In genomic region chr22:20355939-20356636, GRCh38 we compare ENCODE assay signal across 7 cellular contexts. TPM values are rescaled to one million over a fixed set of nuclear protein-coding genes. Genes with fewer than 3 reads are reported as not detected.
A peak's percentile ranks its signal among the peaks of the same experiment; 100 is the strongest.
DNase-seq lines count a peak whose midpoint lies in the region; ATAC-seq, FAIRE-seq and TF ChIP-seq lines count a peak whose summit lies in the region.
"Not testable (repeated sequence)": the region's sequence is repeated elsewhere in the genome, so short reads cannot be mapped to it uniquely, and the experiment has no call there.

No MANE protein-coding gene starts in this region.

- not testable (repeated sequence) for H2AK5ac ChIP-seq in neuronal stem cell (ENCODE audit: low read depth, low read length)

- not testable (repeated sequence) for BruUV-seq in K562 (replicated peaks; lab: Mats Ljungman, UMichigan)

- peak; percentile 45 for DNase-seq in activated CD4-positive, alpha-beta T cell treated with anti-CD3 and anti-CD28 coated beads, Interleukin-2, amount 10 ng/mL, durations not matched to agents 24 days and 14 days
- peak in 1 of 4 experiments; percentile 0 for DNase-seq in K562 (ENCODE audit: extremely low read depth in 1 of 4, low spot score in 3 of 4)
- DNase-seq in endodermal cell: peak; percentile 9
- DNase-seq in kidney: peak; percentile 68
- not testable (repeated sequence) for DNase-seq in neuronal stem cell (ENCODE audit: low spot score)
- peak; percentile 32 for DNase-seq in ureter (ENCODE audit: low spot score)

- not testable (repeated sequence) for H3K27ac ChIP-seq in HEK293 (ENCODE audit: extremely low read depth, low read depth, low read length); K562 (ENCODE audit: extremely low read depth, low read depth, low read length); endodermal cell (ENCODE audit: low read depth, low read length); kidney (ENCODE audit: low read depth in 2 of 2, low read length in 2 of 2); neuronal stem cell (replicated peaks; ENCODE audit: low read length)

- H3K27me3 Mint-ChIP-seq in activated CD4-positive, alpha-beta T cell treated with anti-CD3 and anti-CD28 coated beads, Interleukin-2, amount 10 ng/mL, durations not matched to agents 24 days and 14 days; endodermal cell (ENCODE audit: insufficient read depth): not testable (repeated sequence)

- WGBS in K562 (ENCODE audit: insufficient coverage, low coverage, missing lambda C conversion rate): 85% methylated on average over 91 of the region's 98 CpGs
- 95 to 96% methylated on average over 62 to 79 of the region's 98 CpGs for WGBS in endodermal cell (ENCODE audit: insufficient coverage in 1 of 2, insufficient read length in 1 of 2), 2 experiments
- no CpG with 5 or more reads among the region's 98 CpGs for WGBS in neuronal stem cell (ENCODE audit: extremely low coverage in 2 of 2, insufficient read length in 2 of 2, insufficient replicate concordance in 1 of 2), 2 donors

- not testable (repeated sequence) for TF ChIP-seq POLR2A in K562 (conservative IDR thresholded peaks at IDR 0.05)

- intact Hi-C loops in activated CD4-positive, alpha-beta T cell treated with anti-CD3 and anti-CD28 coated beads, Interleukin-2, amount 10 ng/mL, durations not matched to agents 24 days and 14 days (cut with micrococcal nuclease); K562 (cut with micrococcal nuclease); kidney (cut with DNase I): not testable (repeated sequence)

- not testable (repeated sequence) for H3K4me3 ChIP-seq in HEK293 (ENCODE audit: low read depth, low read length); K562; endodermal cell (ENCODE audit: low read length); kidney (ENCODE audit: low read length in 2 of 2); neuronal stem cell (ENCODE audit: low read length in 2 of 2)

- not testable (repeated sequence) for ATAC-seq in K562

- in situ Hi-C loops in K562 (cut with MboI): not testable (repeated sequence)

- not testable (repeated sequence) for H3K23ac ChIP-seq in neuronal stem cell (ENCODE audit: low read depth, low read length, poor library complexity)

- H3K4me1 ChIP-seq in HEK293 (ENCODE audit: control insufficient read depth, insufficient read depth, low read length); endodermal cell (ENCODE audit: control insufficient read depth, insufficient read depth, low read length); kidney (ENCODE audit: control insufficient read depth in 1 of 2, insufficient read depth in 1 of 2, low read depth in 1 of 2, low read length in 2 of 2); neuronal stem cell (ENCODE audit: control insufficient read depth in 2 of 2, insufficient read depth in 1 of 2, low read depth in 1 of 2, low read length in 2 of 2): not testable (repeated sequence)
- peaks cover 0 to 15% of the 10 kb centered on the region in 2 experiments; a peak in 1 of 5 replicates for H3K4me1 ChIP-seq in K562 (replicated peaks in 1 of 2; ENCODE audit: control insufficient read depth in 2 of 2, insufficient read depth in 2 of 2, low read length in 2 of 2)

- not testable (repeated sequence) for TF ChIP-seq CTCF in HEK293 (tag by site-specific recombination; IDR thresholded peaks at IDR 0.05); K562 (IDR thresholded peaks at IDR 0.05 in 2 of 3, conservative IDR thresholded peaks at IDR 0.05 in 1 of 3; ENCODE audit: insufficient read depth in 2 of 3, low read depth in 1 of 3, low read length in 3 of 3); endodermal cell (conservative IDR thresholded peaks at IDR 0.05); kidney (IDR thresholded peaks at IDR 0.05; ENCODE audit: borderline replicate concordance, extremely low read depth, insufficient read depth)

- H3K9me1 ChIP-seq in K562 (ENCODE audit: control insufficient read depth, insufficient read depth, low read length): not testable (repeated sequence)

- H3K4me2 ChIP-seq in K562 (ENCODE audit: insufficient read depth, low read length); neuronal stem cell (ENCODE audit: insufficient read depth, low read length, poor library complexity, severe bottlenecking): not testable (repeated sequence)

- H4K91ac ChIP-seq in neuronal stem cell (ENCODE audit: low read depth, low read length, poor library complexity): not testable (repeated sequence)

- H3K9me3 Mint-ChIP-seq in activated CD4-positive, alpha-beta T cell treated with anti-CD3 and anti-CD28 coated beads, Interleukin-2, amount 10 ng/mL, durations not matched to agents 24 days and 14 days; endodermal cell: not testable (repeated sequence)

- peak overlapping the region; percentile 8 for H3K18ac ChIP-seq in neuronal stem cell (ENCODE audit: low read length)

- H2BK15ac ChIP-seq in neuronal stem cell (ENCODE audit: low read length): not testable (repeated sequence)

- not testable (repeated sequence) for TF ChIP-seq RAD21 in K562 (CRISPR knock-in tag; conservative IDR thresholded peaks at IDR 0.05 in 1 of 2, IDR thresholded peaks at IDR 0.05 in 1 of 2)

- not testable (repeated sequence) for H3K4me1 Mint-ChIP-seq in activated CD4-positive, alpha-beta T cell treated with anti-CD3 and anti-CD28 coated beads, Interleukin-2, amount 10 ng/mL, durations not matched to agents 24 days and 14 days; endodermal cell

- H3K36me3 Mint-ChIP-seq in activated CD4-positive, alpha-beta T cell treated with anti-CD3 and anti-CD28 coated beads, Interleukin-2, amount 10 ng/mL, durations not matched to agents 24 days and 14 days (ENCODE audit: low read depth); endodermal cell (ENCODE audit: low read depth): not testable (repeated sequence)

- not testable (repeated sequence) for H2AFZ ChIP-seq in K562 (ENCODE audit: low read depth, low read length); neuronal stem cell (ENCODE audit: low read length)

- TF ChIP-seq EP300 in K562 (IDR thresholded peaks at IDR 0.05; ENCODE audit: low read length): not testable (repeated sequence)

- not testable (repeated sequence) for H3K79me1 ChIP-seq in neuronal stem cell (ENCODE audit: low read depth, low read length)

- not testable (repeated sequence) for H3K4ac ChIP-seq in neuronal stem cell (ENCODE audit: low read length)

- H3K27me3 ChIP-seq in K562 (ENCODE audit: control insufficient read depth in 2 of 2, insufficient read depth in 2 of 2, low read length in 2 of 2); endodermal cell (ENCODE audit: control insufficient read depth, insufficient read depth, low read length, poor library complexity, severe bottlenecking); neuronal stem cell (ENCODE audit: control insufficient read depth in 3 of 3, insufficient read depth in 3 of 3, low read depth in 1 of 3, low read length in 3 of 3): not testable (repeated sequence)

- H4K20me1 ChIP-seq in K562 (replicated peaks; ENCODE audit: control insufficient read depth, insufficient read depth, low read length): not testable (repeated sequence)

- POLR2A ChIA-PET in HEK293 (lab: Yijun Ruan, JAX); K562 (lab: Yijun Ruan, JAX): not testable (repeated sequence)

- not testable (repeated sequence) for H3K9ac ChIP-seq in K562 (ENCODE audit: insufficient read depth in 1 of 2, low read depth in 2 of 2, low read length in 2 of 2); endodermal cell (ENCODE audit: extremely low read depth, low read length, poor library complexity, severe bottlenecking); kidney (ENCODE audit: low read length in 2 of 2); neuronal stem cell (ENCODE audit: low read depth, low read length, poor library complexity)

- CTCF ChIA-PET in HEK293 (lab: Yijun Ruan, JAX); K562 (lab: Yijun Ruan, JAX; ENCODE audit: low intra/inter-chr PET ratio): not testable (repeated sequence)

- H3K79me2 ChIP-seq in K562 (ENCODE audit: control insufficient read depth, insufficient read depth, low read length): not testable (repeated sequence)

- H3K27ac Mint-ChIP-seq in activated CD4-positive, alpha-beta T cell treated with anti-CD3 and anti-CD28 coated beads, Interleukin-2, amount 10 ng/mL, durations not matched to agents 24 days and 14 days; endodermal cell: not testable (repeated sequence)

- H4K8ac ChIP-seq in neuronal stem cell (ENCODE audit: low read depth, low read length): not testable (repeated sequence)

- not testable (repeated sequence) for H2BK12ac ChIP-seq in neuronal stem cell (ENCODE audit: low read length)

- not testable (repeated sequence) for H2BK5ac ChIP-seq in neuronal stem cell (ENCODE audit: low read length)

- H3K14ac ChIP-seq in neuronal stem cell (ENCODE audit: low read length): not testable (repeated sequence)

- not testable (repeated sequence) for H3K4me3 Mint-ChIP-seq in activated CD4-positive, alpha-beta T cell treated with anti-CD3 and anti-CD28 coated beads, Interleukin-2, amount 10 ng/mL, durations not matched to agents 24 days and 14 days; endodermal cell

- not testable (repeated sequence) for H2BK120ac ChIP-seq in neuronal stem cell (ENCODE audit: low read depth, low read length)

- not testable (repeated sequence) for FAIRE-seq in K562 (lab: Jason Lieb, UNC); kidney (lab: Jason Lieb, UNC)

- not testable (repeated sequence) for H3K9me3 ChIP-seq in HEK293 (ENCODE audit: control insufficient read depth, insufficient read depth, low read depth, low read length); endodermal cell (ENCODE audit: control insufficient read depth, low read length); kidney (ENCODE audit: control insufficient read depth in 1 of 2, low read length in 2 of 2); neuronal stem cell (replicated peaks in 1 of 2; ENCODE audit: control insufficient read depth in 2 of 2, insufficient read depth in 1 of 2, low read depth in 1 of 2, low read length in 2 of 2)
- peaks cover 17% of the 10 kb centered on the region for H3K9me3 ChIP-seq in K562 (replicated peaks; ENCODE audit: control insufficient read depth, insufficient read depth, low read depth, low read length)

- not testable (repeated sequence) for H3K36me3 ChIP-seq in HEK293 (ENCODE audit: control insufficient read depth in 2 of 2, insufficient read depth in 1 of 2, low read length in 2 of 2); K562 (ENCODE audit: control insufficient read depth, insufficient read depth, low read length); endodermal cell (ENCODE audit: control insufficient read depth, insufficient read depth, low read length); kidney (ENCODE audit: control insufficient read depth in 1 of 2, insufficient read depth in 2 of 2, low read length in 2 of 2); neuronal stem cell (replicated peaks in 1 of 2; ENCODE audit: control insufficient read depth in 2 of 2, insufficient read depth in 2 of 2, low read length in 2 of 2)

RNA-seq across cellular contexts. Expression of gene DGCR6L, which starts 36.2 kb away (rescaled TPM):
- total RNA-seq in activated CD4-positive, alpha-beta T cell treated with anti-CD3 and anti-CD28 coated beads, Interleukin-2, amount 10 ng/mL, durations not matched to agents 24 days and 14 days: 37.2 TPM in 2 replicates
- total RNA-seq in K562 (2011; cell fraction: chromatin; rRNA removed; ENCODE audit: low replicate concordance): 5.8 and 25.8 TPM in 2 replicates
- 37.9 and 39.6 TPM in 2 replicates for total RNA-seq in K562 (2011; cell fraction: nucleolus; rRNA removed)
- total RNA-seq in K562 (2011; cell fraction: nucleoplasm; rRNA removed): 19.9 and 28.5 TPM in 2 replicates
- 151 and 163 TPM in 2 replicates for total RNA-seq in K562 (2014; rRNA removed)
- total RNA-seq in K562 (2014; rRNA removed; fragmentation: Illumina TruSeq; extraction: Trizol): 14.1 and 20.0 TPM in 2 replicates
- total RNA-seq in K562 (2015; rRNA removed; fragmentation: Illumina TruSeq; extraction: Trizol): 78.1 and 78.6 TPM in 2 replicates
- 95.3 and 101 TPM in 2 replicates for total RNA-seq in K562 (2021)
- polyA plus RNA-seq in K562 (2011; rRNA removed): 51.0 and 88.0 TPM in 2 replicates
- 116 and 204 TPM in 2 replicates for polyA plus RNA-seq in K562 (2011; cell fraction: cytosol; rRNA removed)
- 72.9 and 95.1 TPM in 2 replicates for polyA plus RNA-seq in K562 (2011; cell fraction: nucleus; rRNA removed)
- polyA plus RNA-seq in K562 (2012): 80.6 and 161 TPM in 2 replicates
- 40.4 and 66.5 TPM in 2 replicates for polyA plus RNA-seq in K562 (2014; fragmentation: Illumina TruSeq; extraction: Trizol)
- polyA plus RNA-seq in K562 (2014; fragmentation: Nextera tagmentation; extraction: Ambion mirVana): 1 to 10 TPM; 3.6 to 8.1 TPM
- polyA plus RNA-seq in K562 (2014; rRNA removed): 113 and 117 TPM in 2 replicates
- 14.8 and 17.4 TPM in 2 replicates for polyA minus RNA-seq in K562 (2011; rRNA and poly(A)+ RNA removed)
- polyA minus RNA-seq in K562 (2011; cell fraction: cytosol; rRNA and poly(A)+ RNA removed): 35.4 and 39.9 TPM in 2 replicates
- 29.2 and 43.1 TPM in 2 replicates for polyA minus RNA-seq in K562 (2011; cell fraction: nucleus; rRNA and poly(A)+ RNA removed)
- total RNA-seq in endodermal cell: 10 to 100 TPM; 51.3 to 53.7 TPM
- polyA plus RNA-seq in endodermal cell (2013, experiment 1 of 2): 47.1 TPM
- polyA plus RNA-seq in endodermal cell (2013, experiment 2 of 2): 44.6 TPM
- 35.3 TPM for total RNA-seq in kidney
- polyA plus RNA-seq in kidney (ENCODE audit: insufficient read depth, low read depth, low replicate concordance): 137 TPM
- polyA plus RNA-seq in neuronal stem cell (2013, experiment 1 of 2): 26.0 TPM
- polyA plus RNA-seq in neuronal stem cell (2013, experiment 2 of 2): 25.8 TPM
- 31.4 TPM for total RNA-seq in ureter

RNA-seq across cellular contexts. Expression of gene ZNF74, which starts 37.9 kb away (rescaled TPM):
- total RNA-seq in activated CD4-positive, alpha-beta T cell treated with anti-CD3 and anti-CD28 coated beads, Interleukin-2, amount 10 ng/mL, durations not matched to agents 24 days and 14 days: 15.6 and 17.0 TPM in 2 replicates
- 36.8 and 68.2 TPM in 2 replicates for total RNA-seq in K562 (2011; cell fraction: chromatin; rRNA removed; ENCODE audit: low replicate concordance)
- 55.4 and 63.2 TPM in 2 replicates for total RNA-seq in K562 (2011; cell fraction: nucleolus; rRNA removed)
- total RNA-seq in K562 (2011; cell fraction: nucleoplasm; rRNA removed): 50.2 and 53.7 TPM in 2 replicates
- total RNA-seq in K562 (2014; rRNA removed) (49.2 and 56.7 TPM in 2 replicates), K562 (2014; rRNA removed; fragmentation: Illumina TruSeq; extraction: Trizol) (17.4 and 20.5 TPM in 2 replicates), K562 (2015; rRNA removed; fragmentation: Illumina TruSeq; extraction: Trizol) (31.5 and 32.5 TPM in 2 replicates), K562 (2021) (53.5 and 55.7 TPM in 2 replicates), endodermal cell (10 to 100 TPM; 36.9 to 41.7 TPM), kidney (6.5 TPM), ureter (9.0 TPM)
- polyA plus RNA-seq in K562 (2011; rRNA removed) (33.8 and 49.7 TPM in 2 replicates), K562 (2014; fragmentation: Illumina TruSeq; extraction: Trizol) (22.8 and 24.5 TPM in 2 replicates), K562 (2014; fragmentation: Nextera tagmentation; extraction: Ambion mirVana) (1 to 10 TPM; 2.4 to 3.7 TPM), K562 (2014; rRNA removed) (37.1 and 62.8 TPM in 2 replicates), kidney (ENCODE audit: insufficient read depth, low read depth, low replicate concordance) (3.7 TPM)
- polyA plus RNA-seq in K562 (2011; cell fraction: cytosol; rRNA removed): 56.9 and 67.4 TPM in 2 replicates
- 42.8 and 56.1 TPM in 2 replicates for polyA plus RNA-seq in K562 (2011; cell fraction: nucleus; rRNA removed)
- polyA plus RNA-seq in K562 (2012): 31.5 and 39.9 TPM in 2 replicates
- 32.6 and 33.0 TPM in 2 replicates for polyA minus RNA-seq in K562 (2011; rRNA and poly(A)+ RNA removed)
- 39.3 and 58.2 TPM in 2 replicates for polyA minus RNA-seq in K562 (2011; cell fraction: cytosol; rRNA and poly(A)+ RNA removed)
- polyA minus RNA-seq in K562 (2011; cell fraction: nucleus; rRNA and poly(A)+ RNA removed): 23.6 and 28.3 TPM in 2 replicates
- 31.7 TPM for polyA plus RNA-seq in endodermal cell (2013, experiment 1 of 2)
- 28.7 TPM for polyA plus RNA-seq in endodermal cell (2013, experiment 2 of 2)
- 20.1 TPM for polyA plus RNA-seq in neuronal stem cell (2013, experiment 1 of 2)
- polyA plus RNA-seq in neuronal stem cell (2013, experiment 2 of 2): 20.2 TPM
